In the genomic region with DNA sequence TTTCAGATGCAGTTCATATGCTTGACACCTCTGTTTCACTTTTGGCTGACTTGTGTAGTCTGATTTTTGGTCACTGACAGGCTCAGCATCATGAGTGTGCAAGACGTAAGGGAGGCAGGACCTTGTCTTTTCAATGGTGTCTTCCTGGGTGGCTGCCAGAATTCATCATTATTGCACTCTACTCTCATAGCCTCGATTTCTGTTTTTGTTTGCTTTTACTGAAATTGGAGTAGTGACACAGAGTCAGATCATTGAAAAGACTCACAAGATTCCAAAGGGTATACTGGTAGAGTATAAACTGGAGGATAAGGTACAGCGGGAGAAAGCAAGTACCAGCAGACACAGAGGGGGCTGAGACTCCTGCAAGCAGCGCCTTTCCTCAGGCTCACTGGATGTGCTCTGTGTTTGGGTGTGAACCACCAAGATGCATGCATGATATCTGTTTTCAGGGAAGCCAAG, we compare ENCODE assay signal across 8 cellular contexts.
DNase-seq lines count a peak whose midpoint lies in the region; ATAC-seq, FAIRE-seq and TF ChIP-seq lines count a peak whose summit lies in the region.

No MANE protein-coding gene starts in this region.

- H3K4me3 Mint-ChIP-seq in natural killer cell treated with Interleukin-12 subunit alpha and Interleukin-12 subunit beta and Interleukin-15 and Interleukin-18, amount 100 ng/mL, for 72 hours = peak overlapping the region; percentile 8

- H3K9me3 ChIP-seq in PC-3 (ENCODE audit: low read length) (no peaks in the 10 kb centered on the region), small intestine (ENCODE audit: control insufficient read depth, low read depth) (no peaks in the 10 kb centered on the region), tibial artery (no peaks in the 10 kb centered on the region)

- H3K36me3 ChIP-seq in PC-3 (ENCODE audit: low read depth, low read length) (no peaks in the 10 kb centered on the region), small intestine (ENCODE audit: control insufficient read depth in 2 of 2, insufficient read depth in 2 of 2, low read length in 2 of 2) (no peaks in the 10 kb centered on the region), tibial artery (no peaks in the 10 kb centered on the region)

- ATAC-seq in GM18868 (IDR thresholded peaks at IDR 0.05; ENCODE audit: unreplicated experiment) (peak; percentile 56), HG02571 (IDR thresholded peaks at IDR 0.05; ENCODE audit: unreplicated experiment) (peak; percentile 53), PC-3 (peak; percentile 81)
- no peak for ATAC-seq in natural killer cell treated with Interleukin-12 subunit alpha and Interleukin-12 subunit beta and Interleukin-15 and Interleukin-18, amount 100 ng/mL, for 72 hours

- H3K4me2 ChIP-seq in PC-3 (ENCODE audit: low read length) = peak overlapping the region; percentile 35

- POLR2A ChIA-PET in PC-3 (lab: Charles Lee; ENCODE audit: unreplicated experiment) = no interaction called here

- DNase-seq in PC-3 (peak; percentile 86), SHP77 (lab: John Stamatoyannopoulos, UW) (no peak), small intestine (no peak), tibial artery (no peak), NCI-H146 treated with DMSO at 0.1 percent for 48 hours (lab: John Stamatoyannopoulos, UW; ENCODE audit: unreplicated experiment) (no peak)
- no peak for DNase-seq in natural killer cell treated with Interleukin-12 subunit alpha and Interleukin-12 subunit beta and Interleukin-15 and Interleukin-18, amount 100 ng/mL, for 72 hours (ENCODE audit: low spot score)

- WGBS in small intestine, 3 donors = 66 to 69% (median 69%) methylated on average over 4 of the region's 4 CpGs

- no peaks in the 10 kb centered on the region for H3K9me2 ChIP-seq in PC-3 (replicated peaks; ENCODE audit: low read length)

- intact Hi-C loops in PC-3 (cut with micrococcal nuclease) (no loop called here), tibial artery (cut with DNase I; ENCODE audit: low total_unique reads) (no loop called here)

- peaks cover 12 to 14% of the 10 kb centered on the region in 2 donors for H3K4me1 Mint-ChIP-seq in natural killer cell treated with Interleukin-12 subunit alpha and Interleukin-12 subunit beta and Interleukin-15 and Interleukin-18, amount 100 ng/mL, for 72 hours (ENCODE audit: low read depth in 2 of 2)

- H3K27ac ChIP-seq in PC-3 (ENCODE audit: low read length) (peak overlapping the region; percentile 6; the same call in 1 of the 2 replicates), small intestine (ENCODE audit: low read depth in 1 of 2, low read length in 1 of 2) (peak overlapping the region in 1 of 2 donors; percentile 68), tibial artery (no peak overlapping the region)

- no peaks in the 10 kb centered on the region for H3K27me3 ChIP-seq in PC-3 (ENCODE audit: low read length)
- H3K27me3 ChIP-seq in small intestine (ENCODE audit: control insufficient read depth in 2 of 2, insufficient read depth in 2 of 2, low read length in 2 of 2) = no peaks in the 10 kb centered on the region
- H3K27me3 ChIP-seq in tibial artery = no peaks in the 10 kb centered on the region

- H3K4me3 ChIP-seq in PC-3 (ENCODE audit: low read length) = no peak overlapping the region
- H3K4me3 ChIP-seq in small intestine (ENCODE audit: low read depth in 1 of 2, low read length in 2 of 2) = no peak overlapping the region
- no peak overlapping the region for H3K4me3 ChIP-seq in tibial artery

- H3F3A ChIP-seq in PC-3 (ENCODE audit: low read length, unreplicated experiment) = no peaks in the 10 kb centered on the region

- H3K27me3 Mint-ChIP-seq in natural killer cell treated with Interleukin-12 subunit alpha and Interleukin-12 subunit beta and Interleukin-15 and Interleukin-18, amount 100 ng/mL, for 72 hours = no peaks in the 10 kb centered on the region

- CTCF ChIA-PET in PC-3 (lab: Charles Lee) = no interaction called here

- H3K4me1 ChIP-seq in PC-3 (ENCODE audit: insufficient read depth, low read length) (peaks cover 27% of the 10 kb centered on the region), small intestine (ENCODE audit: control insufficient read depth in 2 of 2, insufficient read depth in 1 of 2, low read depth in 1 of 2, low read length in 1 of 2) (peaks cover 0 to 3% of the 10 kb centered on the region in 2 donors), tibial artery (no peaks in the 10 kb centered on the region)

- H3K9me3 Mint-ChIP-seq in natural killer cell treated with Interleukin-12 subunit alpha and Interleukin-12 subunit beta and Interleukin-15 and Interleukin-18, amount 100 ng/mL, for 72 hours = no peaks in the 10 kb centered on the region

- H3K79me2 ChIP-seq in PC-3 (ENCODE audit: low read length) = no peaks in the 10 kb centered on the region

- no TSS peak for BruUV-seq in PC-3 (replicated peaks; lab: Mats Ljungman, UMichigan)

- no peak overlapping the region for H3K9ac ChIP-seq in PC-3 (ENCODE audit: low read length)

- no peak for FAIRE-seq in small intestine (lab: Jason Lieb, UNC)

- no peak overlapping the region for H2AFZ ChIP-seq in PC-3 (ENCODE audit: low read length)

- H3K27ac Mint-ChIP-seq in natural killer cell treated with Interleukin-12 subunit alpha and Interleukin-12 subunit beta and Interleukin-15 and Interleukin-18, amount 100 ng/mL, for 72 hours = peak overlapping the region; percentile 32 to 85

- TF ChIP-seq CTCF in PC-3 (conservative IDR thresholded peaks at IDR 0.05; ENCODE audit: low read depth, low read length) (no peak), tibial artery (IDR thresholded peaks at IDR 0.05) (no peak)

- H3K36me3 Mint-ChIP-seq in natural killer cell treated with Interleukin-12 subunit alpha and Interleukin-12 subunit beta and Interleukin-15 and Interleukin-18, amount 100 ng/mL, for 72 hours = no peaks in the 10 kb centered on the region

- H4K20me1 ChIP-seq in PC-3 (ENCODE audit: low read length) = no peaks in the 10 kb centered on the region

Comparison
In these comparisons a context has a peak if more than half of its experiments do, and no peak if none do; other contexts are left out.
1. ATAC-seq: peak in GM18868 (single experiment), HG02571 (single experiment) and PC-3 (single experiment); none in natural killer cell treated with Interleukin-12 subunit alpha and Interleukin-12 subunit beta and Interleukin-15 and Interleukin-18, amount 100 ng/mL, for 72 hours (0 of 2).